ENCODE assay signal across 8 cellular contexts in the genomic region with DNA sequence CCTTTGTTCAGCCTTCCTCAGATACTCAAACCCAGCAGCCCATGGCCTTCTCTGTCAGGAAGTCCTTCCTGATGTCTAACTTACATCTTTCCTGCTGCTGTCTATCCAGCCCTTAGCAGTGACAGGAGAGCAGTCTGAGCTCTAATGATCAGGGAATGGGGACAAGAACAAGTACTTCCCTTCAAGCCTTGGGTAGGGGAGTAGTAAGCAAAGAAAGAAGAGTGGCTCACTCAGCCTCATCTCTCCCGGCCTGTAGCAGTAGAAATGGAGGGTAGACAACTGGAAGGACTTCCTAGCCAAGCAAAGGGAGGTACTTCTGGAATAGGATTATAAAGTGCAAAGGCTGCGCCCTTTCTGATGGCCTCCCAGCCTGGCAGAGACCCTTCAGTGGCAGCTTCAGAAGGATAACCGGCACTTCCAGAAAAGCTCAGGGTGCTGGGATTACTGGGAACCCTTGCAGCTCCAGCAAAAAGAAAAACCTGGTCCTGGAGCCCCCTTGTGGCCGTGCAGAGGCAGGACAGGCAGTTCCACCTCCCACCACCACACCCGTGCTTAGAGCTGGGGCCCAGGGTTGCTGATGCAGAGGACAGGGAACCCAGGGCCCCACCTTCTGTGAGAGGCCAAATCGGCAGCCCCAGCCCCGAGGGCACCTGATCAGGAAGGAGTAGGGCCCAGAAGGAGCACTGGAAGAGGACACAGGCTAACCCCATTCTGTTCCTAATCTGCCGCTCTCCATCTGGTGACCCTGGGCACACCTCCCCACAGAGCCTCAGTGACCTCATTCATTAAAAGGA. TPM values are rescaled to one million over a fixed set of nuclear protein-coding genes. Genes with fewer than 3 reads are reported as not detected.
A peak's percentile ranks its signal among the peaks of the same experiment; 100 is the strongest.
DNase-seq lines count a peak whose midpoint lies in the region; ATAC-seq and TF ChIP-seq lines count a peak whose summit lies in the region.

No MANE protein-coding gene starts in this region.

- peak; percentile 98 for TF ChIP-seq CTCF in GM12873 (IDR thresholded peaks at IDR 0.05; ENCODE audit: insufficient read depth, low read depth, low read length, missing control alignments)
- peak; percentile 100 for TF ChIP-seq CTCF in KMS-11 (conservative IDR thresholded peaks at IDR 0.05; ENCODE audit: low read depth, low read length)
- TF ChIP-seq CTCF in Peyer's patch (IDR thresholded peaks at IDR 0.05), result peak; percentile 93 to 99 (median 97)
- peak; percentile 98 for TF ChIP-seq CTCF in fibroblast of mammary gland (conservative IDR thresholded peaks at IDR 0.05; ENCODE audit: control insufficient read depth, insufficient read depth, low read depth, low read length)
- peak; percentile 96 to 98 (median 97) for TF ChIP-seq CTCF in transverse colon (IDR thresholded peaks at IDR 0.05)

- no peaks in the 10 kb centered on the region for H3K36me3 ChIP-seq in KMS-11 (ENCODE audit: insufficient read depth)
- H3K36me3 ChIP-seq in Peyer's patch, result no peaks in the 10 kb centered on the region
- H3K36me3 ChIP-seq in transverse colon, result no peaks in the 10 kb centered on the region

- no peak overlapping the region for H3K9ac ChIP-seq in KMS-11

- TF ChIP-seq EP300 in transverse colon (IDR thresholded peaks at IDR 0.05; ENCODE audit: low read depth), result no peak

- H3K4me1 ChIP-seq in KMS-11 (ENCODE audit: low read depth, poor library complexity, severe bottlenecking) (peaks cover under 1% of the 10 kb centered on the region), Peyer's patch (peaks cover 0 to 4% (median 0%) of the 10 kb centered on the region in 4 donors), transverse colon (no peaks in the 10 kb centered on the region)

- H3K4me2 ChIP-seq in KMS-11, result no peak overlapping the region; the same call in 1 of the 2 replicates

- H3K27me3 ChIP-seq in KMS-11 (ENCODE audit: insufficient read depth, low read depth) (peaks cover 99% of the 10 kb centered on the region), Peyer's patch (no peaks in the 10 kb centered on the region), transverse colon (peaks cover 100% of the 10 kb centered on the region)

- DNase-seq in Peyer's patch (peak; percentile 44 to 80 (median 77)), fibroblast of mammary gland (ENCODE audit: low read depth) (peak; percentile 79), nucleus accumbens (lab: John Stamatoyannopoulos, UW) (peak in 41 of 56 donors; percentile 2 to 58 (median 21)), transverse colon (peak; percentile 68)
- DNase-seq in activated T-cell treated with anti-CD3 and anti-CD28 coated beads, Interleukin-2, amount 50 U/mL, for 48 hours, result peak; percentile 71 to 80

- H3K27ac ChIP-seq in KMS-11 (no peak overlapping the region), Peyer's patch (no peak overlapping the region), transverse colon (no peak overlapping the region)

- H3K9me3 ChIP-seq in Peyer's patch (no peaks in the 10 kb centered on the region), transverse colon (no peaks in the 10 kb centered on the region)

- H4K20me1 ChIP-seq in KMS-11 (ENCODE audit: insufficient read depth), result no peaks in the 10 kb centered on the region

- H2AFZ ChIP-seq in KMS-11 (ENCODE audit: low read depth), result no peak overlapping the region

- peak in 1 of 2 donors; percentile 6 for TF ChIP-seq POLR2A in Peyer's patch (IDR thresholded peaks at IDR 0.05)
- no peak for TF ChIP-seq POLR2A in transverse colon (IDR thresholded peaks at IDR 0.05)

- H3K4me3 ChIP-seq in KMS-11 (IDR thresholded peaks at IDR 0.05; ENCODE audit: insufficient read depth, low read depth, low read length), result no peak overlapping the region
- H3K4me3 ChIP-seq in Peyer's patch, result no peak overlapping the region
- H3K4me3 ChIP-seq in fibroblast of mammary gland (ENCODE audit: control insufficient read depth, low read depth, low read length), result no peak overlapping the region
- no peak overlapping the region for H3K4me3 ChIP-seq in transverse colon

- H3K79me2 ChIP-seq in KMS-11 (ENCODE audit: insufficient read depth, low read depth), result no peaks in the 10 kb centered on the region

- intact Hi-C loops in transverse colon (cut with DNase I; ENCODE audit: low total_unique reads), result no loop called here

- ATAC-seq in GM18511 (IDR thresholded peaks at IDR 0.05; ENCODE audit: unreplicated experiment), result no peak

- in situ Hi-C loops in transverse colon (cut with MboI; ENCODE audit: low pct_ligation_motif_present in 1 of 4, low pct_unique_long_range_greater_than_20kb in 1 of 4, low sequenced_read_pairs in 3 of 4), result loop anchor here in 2 of 4 donors (5.0 to 25.0 kb wide), 2 partner anchors 194 to 414 kb away; a partner anchor contains a TSS

- 19 to 71% methylated on average over 1 to 8 of the region's 8 CpGs for WGBS in transverse colon (ENCODE audit: low coverage in 1 of 2), 2 donors

RNA-seq across cellular contexts. Expression of a gene that starts 12.4 kb away (rescaled TPM):
- total RNA-seq in Peyer's patch (10 to 100 TPM; 37.7 to 86.6 (median 54.2) TPM), transverse colon (10 to 100 TPM; 46.0 to 91.3 (median 50.1) TPM)

Comparison
In these comparisons a context has a peak if more than half of its experiments do, and no peak if none do; other contexts are left out.
1. DNase-seq: peak in every context shown above with its lines; median percentile 79 in fibroblast of mammary gland; 77 in Peyer's patch; 76 in activated T-cell treated with anti-CD3 and anti-CD28 coated beads, Interleukin-2, amount 50 U/mL, for 48 hours; 68 in transverse colon; 21 in nucleus accumbens.